Comparison of ENCODE assay signal across 14 cellular contexts in genomic region chr1:41700581-41700980, GRCh38.
"Had no signal": no experiment of that assay in that cellular context is flagged by ENCODE, and none has a peak within 500 bp of the region (broad histone marks: within the 10 kb centered on the region; RNA-seq: fewer than 3 reads in every experiment).

No MANE protein-coding gene starts in this region.

- H3K9me3 Mint-ChIP-seq: naive B cell; stimulated activated naive CD8-positive, alpha-beta T cell treated with anti-CD3 and anti-CD28 coated beads, Interleukin-15, amount 100 ng/mL, for 72 hours; WTC11 had no signal

- H3K27ac Mint-ChIP-seq: activated naive CD8-positive, alpha-beta T cell; stimulated activated naive CD8-positive, alpha-beta T cell treated with anti-CD3 and anti-CD28 coated beads, Interleukin-15, amount 100 ng/mL, for 72 hours; WTC11 had no signal

- H3K36me3 Mint-ChIP-seq: activated naive CD8-positive, alpha-beta T cell; naive B cell; WTC11 had no signal

- H3K4me1 Mint-ChIP-seq: WTC11 had no signal

- DNase-seq: activated naive CD4-positive, alpha-beta T cell; activated T-cell treated with anti-CD3 and anti-CD28 coated beads, Interleukin-2, amount 50 U/mL, for 1 hour; adrenal gland; central memory CD4-positive, alpha-beta T cell; dermis blood vessel endothelial cell; effector CD8-positive, alpha-beta T cell; left lung; naive B cell; nucleus accumbens; right lobe of liver; stimulated activated CD4-positive, alpha-beta T cell treated with anti-CD3 and anti-CD28 coated beads, Interleukin-1b, Interleukin-23, amount 100 ng/mL, for 48 hours; stimulated activated naive CD8-positive, alpha-beta T cell treated with anti-CD3 and anti-CD28 coated beads, Interleukin-15, amount 100 ng/mL, for 72 hours had no signal

- H3K27me3 Mint-ChIP-seq: activated naive CD8-positive, alpha-beta T cell; stimulated activated naive CD8-positive, alpha-beta T cell treated with anti-CD3 and anti-CD28 coated beads, Interleukin-15, amount 100 ng/mL, for 72 hours had no signal

- H3K4me3 Mint-ChIP-seq: activated naive CD8-positive, alpha-beta T cell; naive B cell; stimulated activated naive CD8-positive, alpha-beta T cell treated with anti-CD3 and anti-CD28 coated beads, Interleukin-15, amount 100 ng/mL, for 72 hours; WTC11 had no signal
